2 cellular contexts compared by ENCODE assay signal in genomic region chr9:95148121-95148520, GRCh38.
TF ChIP-seq lines count a peak whose summit lies in the region.

No MANE protein-coding gene starts in this region.

TF ChIP-seq in liver, 16 proteins besides CTCF, POLR2A, EP300 and RAD21 (continued from another document):
- no peak for TF ChIP-seq REST (IDR thresholded peaks at IDR 0.05)

TF ChIP-seq in HepG2, 621 proteins besides CTCF, POLR2A, EP300 and RAD21 (continued from another document):
- TF ChIP-seq POGK (CRISPR knock-in tag; conservative IDR thresholded peaks at IDR 0.05) (no peak), ZNF446 (CRISPR knock-in tag; IDR thresholded peaks at IDR 0.05) (no peak)
